Comparison of ENCODE assay signal across 2 cellular contexts in the genomic region with DNA sequence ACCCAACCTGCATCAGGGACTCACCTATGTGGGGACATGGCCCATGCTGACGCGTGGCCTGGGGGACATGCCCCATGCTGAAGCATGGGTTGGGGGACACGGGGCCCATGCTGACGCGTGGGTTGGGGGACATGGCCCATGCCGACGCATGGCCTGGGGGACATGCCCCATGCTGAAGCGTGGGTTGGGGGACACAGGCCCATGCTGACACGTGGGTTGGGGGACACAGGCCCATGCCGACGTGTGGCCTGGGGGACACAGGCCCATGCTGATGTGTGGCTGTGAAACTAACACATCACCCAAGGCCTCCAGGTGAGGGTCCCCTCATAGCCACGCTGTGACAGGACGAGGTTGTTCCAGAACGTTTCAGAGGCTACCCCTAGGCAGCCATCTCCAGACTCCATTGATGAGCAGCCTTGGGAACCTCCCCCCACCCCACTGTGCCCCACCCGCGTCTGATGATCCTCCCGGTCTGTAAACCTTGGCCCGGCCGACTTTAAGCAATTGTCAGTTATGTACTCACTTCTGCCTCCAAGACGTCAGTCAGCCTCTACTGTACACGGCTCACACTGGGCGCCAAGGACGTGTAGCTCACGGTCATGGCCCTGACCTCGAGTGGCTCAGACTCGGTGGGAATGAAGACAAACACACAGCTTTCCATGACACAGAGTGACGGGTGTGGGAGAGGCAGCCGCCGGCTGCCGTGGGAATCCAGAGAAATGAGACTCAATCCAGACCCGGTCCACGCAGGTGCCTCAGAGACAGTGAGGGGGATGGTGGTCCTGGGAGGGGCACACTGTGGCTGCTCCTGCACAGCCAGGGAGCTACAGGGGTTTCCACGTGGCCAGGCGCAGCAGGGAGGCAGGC.
TF ChIP-seq lines count a peak whose summit lies in the region.

No MANE protein-coding gene starts in this region.

TF ChIP-seq in GM12878, 131 proteins besides CTCF, POLR2A, EP300 and RAD21:
- TF ChIP-seq ZSCAN29 (IDR thresholded peaks at IDR 0.05) (no peak), FOXK2 (IDR thresholded peaks at IDR 0.05) (no peak), CBFB (IDR thresholded peaks at IDR 0.05; ENCODE audit: low read depth) (no peak), IRF4 (IDR thresholded peaks at IDR 0.05; ENCODE audit: low read depth, low read length) (no peak), NFYA (IDR thresholded peaks at IDR 0.05; ENCODE audit: borderline replicate concordance, low read depth, low read length) (no peak), SMAD1 (IDR thresholded peaks at IDR 0.05; ENCODE audit: low read depth, partially characterized antibody) (no peak)

TF ChIP-seq in GM12891, 5 proteins besides CTCF, POLR2A, EP300 and RAD21:
- TF ChIP-seq SPI1 (IDR thresholded peaks at IDR 0.05; ENCODE audit: low read depth, low read length), result no peak
- no peak for TF ChIP-seq TAF1 (IDR thresholded peaks at IDR 0.05; ENCODE audit: low read depth, low read length)
- no peak for TF ChIP-seq PAX5 (IDR thresholded peaks at IDR 0.05; ENCODE audit: insufficient read depth, low read length, severe bottlenecking)
- no peak for TF ChIP-seq POU2F2 (IDR thresholded peaks at IDR 0.05; ENCODE audit: low read depth, low read length)
- TF ChIP-seq POLR2AphosphoS5 (IDR thresholded peaks at IDR 0.05; ENCODE audit: low read depth, low read length), result no peak
